ENCODE assay signal across 21 cellular contexts in the genomic region with DNA sequence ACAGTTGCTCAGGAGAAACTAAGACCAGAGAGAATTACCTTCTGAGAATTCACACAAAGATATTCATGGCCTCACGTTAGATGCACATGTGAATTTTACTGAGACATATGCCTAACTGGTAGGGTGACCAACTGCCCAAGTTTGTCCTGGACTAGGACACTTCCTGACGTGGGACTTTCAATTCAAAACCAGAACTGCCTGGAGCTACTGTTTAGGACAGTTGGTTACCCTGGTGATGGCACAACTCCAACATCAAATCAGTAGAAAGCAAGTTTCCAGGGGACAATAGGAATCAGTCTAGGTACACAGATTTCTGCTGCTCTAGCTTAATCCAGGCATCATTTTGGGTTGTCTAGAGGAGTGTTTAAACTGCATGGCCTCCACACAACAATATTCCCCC.
"Had no signal": no experiment of that assay in that cellular context is flagged by ENCODE, and none has a peak within 500 bp of the region (broad histone marks: within the 10 kb centered on the region; RNA-seq: fewer than 3 reads in every experiment).

No MANE protein-coding gene starts in this region.

- H3K4me3 Mint-ChIP-seq: activated naive CD8-positive, alpha-beta T cell; activated T-cell treated with anti-CD3 and anti-CD28 coated beads, Interleukin-2, amount 50 U/mL, for 4 hours; central memory CD8-positive, alpha-beta T cell; mesothelial cell of epicardium; natural killer cell treated with Interleukin-12 subunit alpha and Interleukin-12 subunit beta and Interleukin-15 and Interleukin-18, amount 100 ng/mL, for 72 hours; WTC11 had no signal

- H3K27ac Mint-ChIP-seq: activated naive CD8-positive, alpha-beta T cell; activated T-helper 2 cell treated with anti-CD3 and anti-CD28 coated beads, Interferon-gamma antibody, Interleukin-2, Interleukin-4, amounts not matched to agents 10 μg/mL and 5 μg/mL and 100 μg/mL, durations not matched to agents 14 hours and 24 hours and 36 hours; natural killer cell treated with Interleukin-12 subunit alpha and Interleukin-12 subunit beta and Interleukin-15 and Interleukin-18, amount 100 ng/mL, for 72 hours; progenitor cell of endocrine pancreas; WTC11 had no signal

- H3K27me3 Mint-ChIP-seq: progenitor cell of endocrine pancreas had no signal

- H3K36me3 ChIP-seq: colonic mucosa, heart left ventricle, lower lobe of right lung, thoracic aorta, upper lobe of right lung had no signal

- H3K9me3 Mint-ChIP-seq: activated T-cell treated with anti-CD3 and anti-CD28 coated beads, Interleukin-2, amount 50 U/mL, for 4 hours; activated T-helper 2 cell treated with anti-CD3 and anti-CD28 coated beads, Interferon-gamma antibody, Interleukin-2, Interleukin-4, amounts not matched to agents 10 μg/mL and 5 μg/mL and 100 μg/mL, durations not matched to agents 14 hours and 24 hours and 36 hours; central memory CD8-positive, alpha-beta T cell; mesothelial cell of epicardium; natural killer cell treated with Interleukin-12 subunit alpha and Interleukin-12 subunit beta and Interleukin-15 and Interleukin-18, amount 100 ng/mL, for 72 hours; WTC11 had no signal

- H3K27ac ChIP-seq: colonic mucosa, epithelial cell of prostate, heart left ventricle, lower lobe of right lung, thoracic aorta, upper lobe of right lung had no signal

- H3K4me1 ChIP-seq: colonic mucosa, heart left ventricle, lower lobe of right lung, upper lobe of right lung had no signal

- H3K36me3 Mint-ChIP-seq: activated naive CD8-positive, alpha-beta T cell; mesothelial cell of epicardium; natural killer cell treated with Interleukin-12 subunit alpha and Interleukin-12 subunit beta and Interleukin-15 and Interleukin-18, amount 100 ng/mL, for 72 hours; WTC11 had no signal

- H3K4me1 Mint-ChIP-seq: central memory CD8-positive, alpha-beta T cell had no signal

- H3K9me3 ChIP-seq: colonic mucosa, heart left ventricle, lower lobe of right lung, thoracic aorta, upper lobe of right lung had no signal

- H3K27me3 ChIP-seq: colonic mucosa, heart left ventricle, upper lobe of right lung had no signal

- DNase-seq: activated CD4-positive, alpha-beta T cell treated with anti-CD3 and anti-CD28 coated beads, Interleukin-2, amount 50 U/mL, for 4 hours; activated CD8-positive, alpha-beta memory T cell treated with anti-CD3 and anti-CD28 coated beads, Interleukin-2, amount 50 U/mL, for 48 hours; activated naive CD4-positive, alpha-beta T cell; activated T-cell treated with anti-CD3 and anti-CD28 coated beads, Interleukin-2, amount 50 U/mL, for 4 hours; colonic mucosa; heart left ventricle; left cardiac atrium; lower lobe of right lung; stimulated activated CD4-positive, alpha-beta T cell treated with anti-CD3 and anti-CD28 coated beads, Interleukin-4, amount 100 ng/mL, for 24 hours; stimulated activated naive CD4-positive, alpha-beta T cell treated with Interleukin-2 at 50 U/mL for 16 hours; T1000; upper lobe of right lung had no signal

- ATAC-seq: activated T-cell treated with anti-CD3 and anti-CD28 coated beads, Interleukin-2, amount 50 U/mL, for 4 hours; heart left ventricle; left cardiac atrium; lower lobe of right lung; upper lobe of right lung; WTC11 had no signal

- H3K4me3 ChIP-seq: colonic mucosa, heart left ventricle, lower lobe of right lung, thoracic aorta, upper lobe of right lung had no signal
